ENCODE assay signal across 28 cellular contexts in the genomic region with DNA sequence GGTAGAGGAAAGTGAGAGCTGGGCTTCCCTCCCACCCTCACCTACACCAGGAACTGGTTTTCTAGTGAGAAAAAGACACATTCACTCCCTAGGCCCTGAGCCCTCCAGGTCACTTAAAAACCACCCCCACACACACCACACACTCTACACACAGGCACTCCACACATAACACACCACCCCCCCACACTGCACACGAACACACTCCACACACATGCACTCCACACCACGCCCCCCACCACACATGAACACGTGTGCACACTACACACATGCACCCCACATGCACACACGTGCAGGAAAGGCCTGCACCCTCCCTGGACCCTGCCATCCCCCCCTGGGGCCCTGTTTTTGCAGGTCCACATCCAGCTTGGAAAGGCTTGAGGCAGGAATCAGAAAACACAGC.
DNase-seq lines count a peak whose midpoint lies in the region; ATAC-seq, FAIRE-seq and TF ChIP-seq lines count a peak whose summit lies in the region.
"Had no signal": no experiment of that assay in that cellular context is flagged by ENCODE, and none has a peak within 500 bp of the region (broad histone marks: within the 10 kb centered on the region; RNA-seq: fewer than 3 reads in every experiment).

No MANE protein-coding gene starts in this region.

- H2AFZ ChIP-seq in astrocyte (ENCODE audit: low read depth, low read length) = no peak overlapping the region
- H2AFZ ChIP-seq in mesenchymal stem cell (ENCODE audit: low read depth, low read length) = no peak overlapping the region

- peaks cover 16% of the 10 kb centered on the region for H3K79me1 ChIP-seq in mesenchymal stem cell (replicated peaks; ENCODE audit: low read length, poor library complexity, severe bottlenecking)

- no peak overlapping the region for H3K23ac ChIP-seq in mesenchymal stem cell (ENCODE audit: low read length in 2 of 2)

- DNase-seq in left ventricle myocardium superior (no peak), left ventricle myocardium inferior (no peak), astrocyte (ENCODE audit: low read depth) (no peak), mesenchymal stem cell (no peak), upper lobe of right lung (no peak)
- DNase-seq in activated CD8-positive, alpha-beta memory T cell treated with anti-CD3 and anti-CD28 coated beads, Interleukin-2, amount 50 U/mL, for 4 hours = no peak
- DNase-seq: activated CD4-positive, alpha-beta T cell treated with anti-CD3 and anti-CD28 coated beads, Interleukin-2, amount 50 U/mL, for 1 hour; activated CD8-positive, alpha-beta memory T cell treated with anti-CD3 and anti-CD28 coated beads, Interleukin-2, amount 10 ng/mL, durations not matched to agents 7 days and 5 days; activated T-cell treated with anti-CD3 and anti-CD28 coated beads, Interleukin-2, amount 50 U/mL, for 48 hours; dorsolateral prefrontal cortex; foreskin melanocyte; heart right ventricle; KBM-7; mammary epithelial cell; NCI-H1105; NCI-H1930; NCI-H2171 treated with DMSO at 0.1 percent for 48 hours; NCI-H510A; RPMI8226; stimulated activated CD4-positive, alpha-beta T cell treated with anti-CD3 and anti-CD28 coated beads, Interleukin-4, amount 100 ng/mL, for 1 hour; T-helper 9 cell; upper lobe of left lung; WERI-Rb-1 had no signal

- no peak overlapping the region for H2BK15ac ChIP-seq in mesenchymal stem cell (ENCODE audit: low read depth, poor library complexity, severe bottlenecking)

- H3K14ac ChIP-seq in mesenchymal stem cell (ENCODE audit: low read length in 2 of 2) = peak overlapping the region in 1 of 2 experiments; percentile 68

- H2BK12ac ChIP-seq in mesenchymal stem cell (ENCODE audit: low read length in 2 of 2) = no peak overlapping the region

- H3K36me3 ChIP-seq in left ventricle myocardium inferior (peaks cover 46% of the 10 kb centered on the region), astrocyte (ENCODE audit: insufficient read depth, low read length) (peaks cover 25% of the 10 kb centered on the region), mesenchymal stem cell (ENCODE audit: control insufficient read depth in 1 of 2, insufficient read depth in 2 of 2, low read depth in 1 of 2, low read length in 2 of 2) (peaks cover 41 to 51% of the 10 kb centered on the region in 2 experiments), upper lobe of right lung (peaks cover 38% of the 10 kb centered on the region)
- H3K36me3 ChIP-seq: prostate gland had no signal

- peak overlapping the region in 1 of 2 experiments; percentile 46 for H3K18ac ChIP-seq in mesenchymal stem cell (ENCODE audit: low read depth in 1 of 2, low read length in 2 of 2)

- 85% methylated on average over 4 of the region's 4 CpGs for WGBS in mesenchymal stem cell

- H3K4me1 Mint-ChIP-seq in astrocyte (ENCODE audit: low read depth, unreplicated experiment) = peaks cover 2% of the 10 kb centered on the region
- H3K4me1 Mint-ChIP-seq: activated CD8-positive, alpha-beta memory T cell treated with anti-CD3 and anti-CD28 coated beads, Interleukin-2, amount 10 ng/mL, durations not matched to agents 7 days and 5 days had no signal

- H3K4me3 ChIP-seq in left ventricle myocardium inferior = no peak overlapping the region
- H3K4me3 ChIP-seq in astrocyte (ENCODE audit: insufficient read depth, low read depth, low read length) = no peak overlapping the region
- H3K4me3 ChIP-seq in mesenchymal stem cell (ENCODE audit: insufficient read depth in 1 of 2, low read depth in 1 of 2, low read length in 2 of 2) = peak overlapping the region in 1 of 2 experiments; percentile 14
- no peak overlapping the region for H3K4me3 ChIP-seq in upper lobe of right lung
- H3K4me3 ChIP-seq: dorsolateral prefrontal cortex, heart right ventricle, prostate gland, SJSA1, upper lobe of left lung had no signal

- H4K8ac ChIP-seq in mesenchymal stem cell (ENCODE audit: low read length) = peak overlapping the region; percentile 12

- H3K4ac ChIP-seq in mesenchymal stem cell (ENCODE audit: low read depth in 1 of 2, low read length in 2 of 2) = no peak overlapping the region

- no peaks in the 10 kb centered on the region for H3K9me3 ChIP-seq in left ventricle myocardium inferior (replicated peaks)
- H3K9me3 ChIP-seq in astrocyte (ENCODE audit: insufficient read depth, low read depth, low read length) = no peaks in the 10 kb centered on the region
- H3K9me3 ChIP-seq in mesenchymal stem cell (ENCODE audit: control insufficient read depth, low read length) = no peaks in the 10 kb centered on the region
- H3K9me3 ChIP-seq in upper lobe of right lung = no peaks in the 10 kb centered on the region
- H3K9me3 ChIP-seq: heart right ventricle, prostate gland, SJSA1, upper lobe of left lung had no signal

- H2BK5ac ChIP-seq in mesenchymal stem cell (ENCODE audit: low read depth, low read length, poor library complexity, severe bottlenecking) = no peak overlapping the region

- H3K27me3 ChIP-seq in left ventricle myocardium inferior (ENCODE audit: low read depth) (no peaks in the 10 kb centered on the region), astrocyte (ENCODE audit: insufficient read depth, low read length) (no peaks in the 10 kb centered on the region), mesenchymal stem cell (ENCODE audit: control insufficient read depth in 1 of 2, insufficient read depth in 1 of 2, low read length in 2 of 2) (no peaks in the 10 kb centered on the region), upper lobe of right lung (no peaks in the 10 kb centered on the region)
- H3K27me3 ChIP-seq: dorsolateral prefrontal cortex, heart right ventricle, SJSA1, upper lobe of left lung had no signal

- H3K4me2 ChIP-seq in astrocyte (ENCODE audit: low read length) (no peak overlapping the region), mesenchymal stem cell (ENCODE audit: low read length, poor library complexity, severe bottlenecking) (no peak overlapping the region)

- no peak overlapping the region for H2AK5ac ChIP-seq in mesenchymal stem cell (ENCODE audit: low read length, severe bottlenecking)

- no peak for TF ChIP-seq CTCF in left ventricle myocardium inferior (IDR thresholded peaks at IDR 0.05; ENCODE audit: borderline replicate concordance)
- no peak for TF ChIP-seq CTCF in astrocyte (IDR thresholded peaks at IDR 0.05; ENCODE audit: insufficient read depth, low read depth, low read length)
- TF ChIP-seq CTCF in upper lobe of right lung (IDR thresholded peaks at IDR 0.05) = no peak

- no peaks in the 10 kb centered on the region for H3K9me3 Mint-ChIP-seq in astrocyte (ENCODE audit: unreplicated experiment)
- H3K9me3 Mint-ChIP-seq: brain had no signal

- no peak overlapping the region for H3K27ac ChIP-seq in left ventricle myocardium inferior (replicated peaks)
- no peak overlapping the region for H3K27ac ChIP-seq in astrocyte (ENCODE audit: low read depth, low read length)
- no peak overlapping the region for H3K27ac ChIP-seq in mesenchymal stem cell (ENCODE audit: low read length, poor library complexity, severe bottlenecking)
- H3K27ac ChIP-seq in upper lobe of right lung = no peak overlapping the region
- H3K27ac ChIP-seq: dorsolateral prefrontal cortex, heart right ventricle, prostate gland, SJSA1, upper lobe of left lung, WERI-Rb-1 had no signal

- H3K9ac ChIP-seq in astrocyte (ENCODE audit: low read length) = no peak overlapping the region
- H3K9ac ChIP-seq in mesenchymal stem cell (ENCODE audit: low read length) = no peak overlapping the region

- no peaks in the 10 kb centered on the region for H3K27me3 Mint-ChIP-seq in astrocyte (ENCODE audit: low read depth, unreplicated experiment)
- H3K27me3 Mint-ChIP-seq: activated CD8-positive, alpha-beta memory T cell treated with anti-CD3 and anti-CD28 coated beads, Interleukin-2, amount 10 ng/mL, durations not matched to agents 7 days and 5 days had no signal

- H3K27ac Mint-ChIP-seq in astrocyte (ENCODE audit: unreplicated experiment) = peak overlapping the region; percentile 87
- H3K27ac Mint-ChIP-seq: activated CD8-positive, alpha-beta memory T cell treated with anti-CD3 and anti-CD28 coated beads, Interleukin-2, amount 10 ng/mL, durations not matched to agents 7 days and 5 days had no signal

- ATAC-seq in left ventricle myocardium superior (peak; percentile 15), upper lobe of right lung (peak; percentile 10), HG03354 (IDR thresholded peaks at IDR 0.05; ENCODE audit: poor library complexity, severe bottlenecking, unreplicated experiment) (no peak), HG02571 (IDR thresholded peaks at IDR 0.05; ENCODE audit: unreplicated experiment) (no peak)
- ATAC-seq: activated CD8-positive, alpha-beta memory T cell treated with anti-CD3 and anti-CD28 coated beads, Interleukin-2, amount 10 ng/mL, durations not matched to agents 7 days and 5 days had no signal

- intact Hi-C loops in left ventricle myocardium superior (cut with micrococcal nuclease) = no loop called here
- intact Hi-C loops in left ventricle myocardium inferior (cut with micrococcal nuclease) = no loop called here
- intact Hi-C loops in upper lobe of right lung (cut with DNase I) = no loop called here

- H3K36me3 Mint-ChIP-seq in astrocyte (ENCODE audit: low read depth, unreplicated experiment) = peaks cover 25% of the 10 kb centered on the region

- no peak overlapping the region for H2BK120ac ChIP-seq in mesenchymal stem cell (ENCODE audit: low read depth, low read length)

- H4K20me1 ChIP-seq in astrocyte (ENCODE audit: insufficient read depth, low read length) = peaks cover 25% of the 10 kb centered on the region

- no peaks in the 10 kb centered on the region for H3K79me2 ChIP-seq in astrocyte (ENCODE audit: insufficient read depth, low read length)

- H3K4me3 Mint-ChIP-seq in astrocyte (ENCODE audit: unreplicated experiment) = no peak overlapping the region
- H3K4me3 Mint-ChIP-seq: activated CD8-positive, alpha-beta memory T cell treated with anti-CD3 and anti-CD28 coated beads, Interleukin-2, amount 10 ng/mL, durations not matched to agents 7 days and 5 days; brain had no signal

- no peak for FAIRE-seq in astrocyte (lab: Jason Lieb, UNC)

- peaks cover 3% of the 10 kb centered on the region for H3K4me1 ChIP-seq in left ventricle myocardium inferior
- H3K4me1 ChIP-seq in astrocyte (ENCODE audit: insufficient read depth, low read length) = peaks cover 9% of the 10 kb centered on the region
- H3K4me1 ChIP-seq in mesenchymal stem cell (ENCODE audit: control insufficient read depth, insufficient read depth, low read depth, low read length) = peaks cover 7% of the 10 kb centered on the region
- no peaks in the 10 kb centered on the region for H3K4me1 ChIP-seq in upper lobe of right lung
- H3K4me1 ChIP-seq: prostate gland had no signal

- H4K91ac ChIP-seq in mesenchymal stem cell (ENCODE audit: low read length) = peak overlapping the region; percentile 43

Comparison
In these comparisons a context has a peak if more than half of its experiments do, and no peak if none do; other contexts are left out.
1. ATAC-seq: peak in left ventricle myocardium superior (single experiment) and upper lobe of right lung (single experiment); none in HG03354 (single experiment) and HG02571 (single experiment).